8 cellular contexts compared by ENCODE assay signal in genomic region chr6:41786451-41787218, GRCh38. TPM values are rescaled to one million over a fixed set of nuclear protein-coding genes. Genes with fewer than 3 reads are reported as not detected.
A peak's percentile ranks its signal among the peaks of the same experiment; 100 is the strongest.
DNase-seq lines count a peak whose midpoint lies in the region; ATAC-seq and TF ChIP-seq lines count a peak whose summit lies in the region.

No MANE protein-coding gene starts in this region.

- TF ChIP-seq EP300 in suprapubic skin (IDR thresholded peaks at IDR 0.05) = no peak

- CTCF ChIA-PET in activated naive CD4-positive, alpha-beta T cell treated with anti-CD3 and anti-CD28 coated beads, Interleukin-2, amount 10 ng/mL, durations not matched to agents 7 days and 5 days (lab: Charles Lee) = interaction anchor here (0.7 to 6.7 kb wide), 23 partner anchors 9 to 431 kb away, joined by 3 to 97 read pairs (median 4); partner anchors contain the start of genes BYSL, MED20, MRPS10 and TAF8

- WGBS in suprapubic skin = 0% methylated on average over 4 of the region's 58 CpGs

- TF ChIP-seq POLR2A in suprapubic skin (IDR thresholded peaks at IDR 0.05) = no peak

- H3K36me3 ChIP-seq in suprapubic skin = peaks cover 26% of the 10 kb centered on the region

- ATAC-seq in GM21825 (IDR thresholded peaks at IDR 0.05; ENCODE audit: unreplicated experiment) = peak; percentile 57

- H3K4me1 ChIP-seq in suprapubic skin = peaks cover 39% of the 10 kb centered on the region

- TF ChIP-seq CTCF in LNCAP (IDR thresholded peaks at IDR 0.05) (peak; percentile 70), suprapubic skin (IDR thresholded peaks at IDR 0.05) (peak in 1 of 2 donors; percentile 93)

- H3K36me3 Mint-ChIP-seq in activated naive CD4-positive, alpha-beta T cell treated with anti-CD3 and anti-CD28 coated beads, Interleukin-2, amount 10 ng/mL, durations not matched to agents 7 days and 5 days = peaks cover 21% of the 10 kb centered on the region

- peak overlapping the region; percentile 96 for H3K27ac ChIP-seq in suprapubic skin

- no peaks in the 10 kb centered on the region for H3K9me3 ChIP-seq in suprapubic skin

- DNase-seq in EL = peak; percentile 83
- DNase-seq in SK-N-DZ (ENCODE audit: low spot score) = peak; percentile 75
- DNase-seq in activated naive CD4-positive, alpha-beta T cell treated with anti-CD3 and anti-CD28 coated beads, Interleukin-2, amount 10 ng/mL, durations not matched to agents 7 days and 5 days = peak; percentile 90
- DNase-seq in germinal center (ENCODE audit: low spot score) = peak; percentile 91
- peak; percentile 80 for DNase-seq in occipital lobe (lab: John Stamatoyannopoulos, UW)
- DNase-seq in suprapubic skin (ENCODE audit: low spot score in 2 of 2) = peak; percentile 91

- peaks cover 46% of the 10 kb centered on the region for H3K27me3 Mint-ChIP-seq in activated naive CD4-positive, alpha-beta T cell treated with anti-CD3 and anti-CD28 coated beads, Interleukin-2, amount 10 ng/mL, durations not matched to agents 7 days and 5 days

- peak overlapping the region; percentile 78 for H3K4me3 ChIP-seq in suprapubic skin

- H3K9me3 Mint-ChIP-seq in activated naive CD4-positive, alpha-beta T cell treated with anti-CD3 and anti-CD28 coated beads, Interleukin-2, amount 10 ng/mL, durations not matched to agents 7 days and 5 days = no peaks in the 10 kb centered on the region

- H3K27ac Mint-ChIP-seq in activated naive CD4-positive, alpha-beta T cell treated with anti-CD3 and anti-CD28 coated beads, Interleukin-2, amount 10 ng/mL, durations not matched to agents 7 days and 5 days = peak overlapping the region; percentile 97

- peak overlapping the region; percentile 96 for H3K4me3 Mint-ChIP-seq in activated naive CD4-positive, alpha-beta T cell treated with anti-CD3 and anti-CD28 coated beads, Interleukin-2, amount 10 ng/mL, durations not matched to agents 7 days and 5 days

- H3K4me1 Mint-ChIP-seq in activated naive CD4-positive, alpha-beta T cell treated with anti-CD3 and anti-CD28 coated beads, Interleukin-2, amount 10 ng/mL, durations not matched to agents 7 days and 5 days = peaks cover 19% of the 10 kb centered on the region

- H3K27me3 ChIP-seq in suprapubic skin = no peaks in the 10 kb centered on the region

RNA-seq across cellular contexts. Expression of gene TOMM6, which starts 0.9 kb away (rescaled TPM):
- polyA plus RNA-seq in SK-N-DZ (2014; cell fraction: cytosol; rRNA removed) = 262 and 269 TPM in 2 replicates
- 116 and 149 TPM in 2 replicates for polyA plus RNA-seq in SK-N-DZ (2014; cell fraction: nucleus; rRNA removed)
- 34.2 TPM for total RNA-seq in occipital lobe
- total RNA-seq in suprapubic skin = 100 to 1,000 TPM in 3 of 4 donors, 10 to 100 TPM in 1; 50.2 to 165 (median 136) TPM

RNA-seq across cellular contexts. Expression of gene PRICKLE4, which starts 6.1 kb away (rescaled TPM):
- 0.38 and 1.7 TPM in 2 replicates for polyA plus RNA-seq in SK-N-DZ (2014; cell fraction: cytosol; rRNA removed)
- polyA plus RNA-seq in SK-N-DZ (2014; cell fraction: nucleus; rRNA removed) = 18.8 and 21.0 TPM in 2 replicates
- total RNA-seq in occipital lobe (0.62 TPM), suprapubic skin (1 to 10 TPM in 2 of 4 donors, under 1 TPM in 1, not detected in 1; 0.34 to 4.6 (median 3.6) TPM)

RNA-seq across cellular contexts. Expression of gene FRS3, which starts 6.9 kb away (rescaled TPM):
- polyA plus RNA-seq in SK-N-DZ (2014; cell fraction: cytosol; rRNA removed) = 7.3 and 8.2 TPM in 2 replicates
- polyA plus RNA-seq in SK-N-DZ (2014; cell fraction: nucleus; rRNA removed) = 5.9 and 7.1 TPM in 2 replicates
- 6.7 TPM for total RNA-seq in occipital lobe
- 1 to 10 TPM; 1.9 to 3.9 (median 3.7) TPM for total RNA-seq in suprapubic skin

RNA-seq across cellular contexts. Expression of gene PGC, which starts 39.4 kb away (rescaled TPM):
- not detected in 2 replicates for polyA plus RNA-seq in SK-N-DZ (2014; cell fraction: cytosol; rRNA removed)
- not detected in 2 replicates for polyA plus RNA-seq in SK-N-DZ (2014; cell fraction: nucleus; rRNA removed)
- not detected for total RNA-seq in occipital lobe
- not detected for total RNA-seq in suprapubic skin

RNA-seq across cellular contexts. Expression of gene TFEB, which starts 51.2 kb away (rescaled TPM):
- 3.0 and 3.2 TPM in 2 replicates for polyA plus RNA-seq in SK-N-DZ (2014; cell fraction: cytosol; rRNA removed)
- 2.7 and 2.8 TPM in 2 replicates for polyA plus RNA-seq in SK-N-DZ (2014; cell fraction: nucleus; rRNA removed)
- total RNA-seq in occipital lobe = 3.4 TPM
- total RNA-seq in suprapubic skin = 10 to 100 TPM; 19.0 to 23.3 (median 21.6) TPM

Comparison
In these comparisons a context has a peak if more than half of its experiments do, and no peak if none do; other contexts are left out.
1. Peak in every context shown above with its lines: DNase-seq, ATAC-seq, H3K4me3 ChIP-seq and H3K27ac ChIP-seq.